In genomic region chr7:24784292-24784691, GRCh38 we compare ENCODE assay signal across 5 cellular contexts. TPM values are rescaled to one million over a fixed set of nuclear protein-coding genes. Genes with fewer than 3 reads are reported as not detected.
"Had no signal": no experiment of that assay in that cellular context is flagged by ENCODE, and none has a peak within 500 bp of the region (broad histone marks: within the 10 kb centered on the region; RNA-seq: fewer than 3 reads in every experiment).

No MANE protein-coding gene starts in this region.

- H2AFZ ChIP-seq: GM23338 had no signal

- H3K4me2 ChIP-seq: GM23338 had no signal

- H3K27ac Mint-ChIP-seq: GM23338, H9 had no signal

- DNase-seq: H9, HCEC 1CT had no signal

- H3K4me3 ChIP-seq: GM23338 had no signal

- H3K4me1 Mint-ChIP-seq: GM23338, H9 had no signal

- H3K27me3 Mint-ChIP-seq: IgD-negative memory B cell had no signal

- H3K4me3 Mint-ChIP-seq: GM23338, H9 had no signal

- ATAC-seq: GM23338 had no signal

RNA-seq across cellular contexts. Expression of gene GSDME, which starts 27.0 kb away (rescaled TPM):
- total RNA-seq: HT-29 had no signal
